In genomic region chr2:58767833-58768726, GRCh38 we compare ENCODE assay signal across 16 cellular contexts.
"Had no signal": no experiment of that assay in that cellular context is flagged by ENCODE, and none has a peak within 500 bp of the region (broad histone marks: within the 10 kb centered on the region; RNA-seq: fewer than 3 reads in every experiment).

No MANE protein-coding gene starts in this region.

- H3K4me3 ChIP-seq: tibial nerve, vagina had no signal

- H3K9me3 ChIP-seq: tibial nerve, vagina had no signal

- H3K4me1 ChIP-seq: foreskin keratinocyte, tibial nerve, vagina had no signal

- H3K36me3 ChIP-seq: tibial nerve, vagina had no signal

- H3K27me3 ChIP-seq: tibial nerve, vagina had no signal

- DNase-seq: activated CD4-positive, CD25-positive, alpha-beta regulatory T cell treated with anti-CD3 and anti-CD28 coated beads, Interleukin-2, amount 50 U/mL, for 72 hours; activated naive CD4-positive, alpha-beta T cell; anterior cingulate cortex; cerebellar nuclear complex; effector CD8-positive, alpha-beta T cell; foreskin keratinocyte; glutamatergic neuron; kidney glomerular epithelial cell; left ventricle myocardium superior; natural killer cell; occipital lobe; stimulated activated CD4-positive, alpha-beta T cell treated with anti-CD3 and anti-CD28 coated beads, Interleukin-4, amount 100 ng/mL, for 1 hour; stimulated activated naive CD4-positive, alpha-beta T cell treated with Interleukin-2 at 50 U/mL for 16 hours; substantia nigra had no signal

- ATAC-seq: foreskin keratinocyte, left ventricle myocardium superior, natural killer cell had no signal

- H3K27ac ChIP-seq: foreskin keratinocyte, tibial nerve, vagina had no signal
